ENCODE assay signal across 12 cellular contexts in genomic region chr4:94455081-94455480, GRCh38. TPM values are rescaled to one million over a fixed set of nuclear protein-coding genes. Genes with fewer than 3 reads are reported as not detected.
DNase-seq lines count a peak whose midpoint lies in the region; TF ChIP-seq lines count a peak whose summit lies in the region.
"Had no signal": no experiment of that assay in that cellular context is flagged by ENCODE, and none has a peak within 500 bp of the region (broad histone marks: within the 10 kb centered on the region; RNA-seq: fewer than 3 reads in every experiment).

No MANE protein-coding gene starts in this region.

- no peak for TF ChIP-seq POLR2A in ovary (IDR thresholded peaks at IDR 0.05)

- H3K4me3 ChIP-seq in ovary (peak overlapping the region; percentile 92), HAP-1 (no peak overlapping the region)

- peaks cover 3% of the 10 kb centered on the region for H3K36me3 Mint-ChIP-seq in activated CD4-positive, alpha-beta T cell treated with anti-CD3 and anti-CD28 coated beads, Interleukin-2, amount 10 ng/mL, durations not matched to agents 7 days and 5 days (ENCODE audit: low read depth)
- H3K36me3 Mint-ChIP-seq: stimulated activated memory B cell treated with anti-CD40 and anti-IgM and Interleukin-4, amounts not matched to agents 10 μg/mL and 1 μg/mL and 100 μg/mL, for 72 hours had no signal

- WGBS in ovary, 3 donors: 52 to 59% (median 59%) methylated on average over 3 of the region's 3 CpGs

- peaks cover 22% of the 10 kb centered on the region for H3K4me1 Mint-ChIP-seq in activated CD4-positive, alpha-beta T cell treated with anti-CD3 and anti-CD28 coated beads, Interleukin-2, amount 10 ng/mL, durations not matched to agents 7 days and 5 days

- peak; percentile 16 for DNase-seq in Ammon's horn (ENCODE audit: low spot score)
- DNase-seq in RWPE1 (ENCODE audit: low spot score): peak; percentile 37
- peak; percentile 86 for DNase-seq in fibroblast of peridontal ligament (ENCODE audit: extremely low read depth)
- DNase-seq in ovary: peak in 4 of 5 donors; percentile 26 to 66 (median 43)
- no peak for DNase-seq in UCSD-AML1 (lab: John Stamatoyannopoulos, UW; ENCODE audit: unreplicated experiment)
- no peak for DNase-seq in NCI-H2227 treated with DMSO at 0.1 percent for 48 hours (lab: John Stamatoyannopoulos, UW)
- DNase-seq in HAP-1 (ENCODE audit: low spot score in 2 of 2): no peak
- no peak for DNase-seq in activated CD4-positive, alpha-beta T cell treated with anti-CD3 and anti-CD28 coated beads, Interleukin-2, amount 10 ng/mL, durations not matched to agents 7 days and 5 days
- DNase-seq: CD4-positive, alpha-beta T cell; dermis blood vessel endothelial cell; NCI-H510A treated with DMSO at 0.1 percent for 48 hours had no signal

- in situ Hi-C loops in HAP-1 (cut with MboI; ENCODE audit: low sequenced_read_pairs): no loop called here

- H3K27me3 ChIP-seq in ovary: no peaks in the 10 kb centered on the region
- no peaks in the 10 kb centered on the region for H3K27me3 ChIP-seq in HAP-1 (ENCODE audit: low read depth)

- H3K27ac ChIP-seq in RWPE1 (no peak overlapping the region), ovary (no peak overlapping the region)

- no peaks in the 10 kb centered on the region for H3K9me3 Mint-ChIP-seq in activated CD4-positive, alpha-beta T cell treated with anti-CD3 and anti-CD28 coated beads, Interleukin-2, amount 10 ng/mL, durations not matched to agents 7 days and 5 days
- H3K9me3 Mint-ChIP-seq: CD4-positive, alpha-beta T cell; stimulated activated memory B cell treated with anti-CD40 and anti-IgM and Interleukin-4, amounts not matched to agents 10 μg/mL and 1 μg/mL and 100 μg/mL, for 72 hours had no signal

- CTCF ChIA-PET in RWPE1 (lab: Yijun Ruan, JAX): interaction anchor here (0.6 kb wide), 1 partner anchor 164 kb away, joined by 3 read pairs; no protein-coding TSS in a partner anchor
- CTCF ChIA-PET in activated CD4-positive, alpha-beta T cell treated with anti-CD3 and anti-CD28 coated beads, Interleukin-2, amount 10 ng/mL, durations not matched to agents 7 days and 5 days (lab: Charles Lee): interaction anchor here (0.9 kb wide), 1 partner anchor 12 kb away, joined by 3 read pairs; no protein-coding TSS in a partner anchor

- no peak overlapping the region for H3K4me3 Mint-ChIP-seq in activated CD4-positive, alpha-beta T cell treated with anti-CD3 and anti-CD28 coated beads, Interleukin-2, amount 10 ng/mL, durations not matched to agents 7 days and 5 days
- H3K4me3 Mint-ChIP-seq: CD4-positive, alpha-beta T cell; stimulated activated memory B cell treated with anti-CD40 and anti-IgM and Interleukin-4, amounts not matched to agents 10 μg/mL and 1 μg/mL and 100 μg/mL, for 72 hours had no signal

- intact Hi-C loops in ovary (cut with DNase I): loop anchor here in 1 of 4 donors (10.0 kb wide), 1 partner anchor 50 kb away; no protein-coding TSS in a partner anchor

- POLR2A ChIA-PET in RWPE1 (lab: Yijun Ruan, JAX; ENCODE audit: low non-redundant PET): no interaction called here
- POLR2A ChIA-PET in activated CD4-positive, alpha-beta T cell treated with anti-CD3 and anti-CD28 coated beads, Interleukin-2, amount 10 ng/mL, durations not matched to agents 7 days and 5 days (lab: Charles Lee): no interaction called here

- no peaks in the 10 kb centered on the region for H3K27me3 Mint-ChIP-seq in activated CD4-positive, alpha-beta T cell treated with anti-CD3 and anti-CD28 coated beads, Interleukin-2, amount 10 ng/mL, durations not matched to agents 7 days and 5 days
- H3K27me3 Mint-ChIP-seq: stimulated activated memory B cell treated with anti-CD40 and anti-IgM and Interleukin-4, amounts not matched to agents 10 μg/mL and 1 μg/mL and 100 μg/mL, for 72 hours had no signal

- H3K4me1 ChIP-seq in ovary (ENCODE audit: insufficient read depth) (peaks cover 1% of the 10 kb centered on the region), HAP-1 (peaks cover 45% of the 10 kb centered on the region)

- TF ChIP-seq EP300 in ovary (IDR thresholded peaks at IDR 0.05): no peak

- TF ChIP-seq CTCF in RWPE1 (conservative IDR thresholded peaks at IDR 0.05; ENCODE audit: low read depth): no peak
- TF ChIP-seq CTCF in ovary (IDR thresholded peaks at IDR 0.05): no peak

- H3K9me3 ChIP-seq in ovary (no peaks in the 10 kb centered on the region), HAP-1 (no peaks in the 10 kb centered on the region)

- H3K36me3 ChIP-seq in ovary (no peaks in the 10 kb centered on the region), HAP-1 (replicated peaks) (peaks cover 8% of the 10 kb centered on the region)

- H3K27ac Mint-ChIP-seq in activated CD4-positive, alpha-beta T cell treated with anti-CD3 and anti-CD28 coated beads, Interleukin-2, amount 10 ng/mL, durations not matched to agents 7 days and 5 days: no peak overlapping the region
- H3K27ac Mint-ChIP-seq: CD4-positive, alpha-beta T cell; stimulated activated memory B cell treated with anti-CD40 and anti-IgM and Interleukin-4, amounts not matched to agents 10 μg/mL and 1 μg/mL and 100 μg/mL, for 72 hours had no signal

RNA-seq across cellular contexts. Expression of gene PDLIM5, which starts 3.3 kb away (rescaled TPM):
- 100 to 1,000 TPM in 3 of 7 donors, 10 to 100 TPM in 4; 67.2 to 160 (median 87.8) TPM for total RNA-seq in ovary
- polyA plus RNA-seq in ovary: 100 to 1,000 TPM in 1 of 2 donors, 10 to 100 TPM in 1; 24.9 to 154 TPM
- 10 to 100 TPM; 23.2 to 26.7 TPM for total RNA-seq in activated CD4-positive, alpha-beta T cell treated with anti-CD3 and anti-CD28 coated beads, Interleukin-2, amount 10 ng/mL, durations not matched to agents 7 days and 5 days

Comparison
In these comparisons a context has a peak if more than half of its experiments do, and no peak if none do; other contexts are left out.
1. DNase-seq: peak in Ammon's horn (single experiment), RWPE1 (single experiment), fibroblast of peridontal ligament (single experiment) and ovary (4 of 5); none in UCSD-AML1 (single experiment), NCI-H2227 treated with DMSO at 0.1 percent for 48 hours (single experiment), HAP-1 (0 of 2) and activated CD4-positive, alpha-beta T cell treated with anti-CD3 and anti-CD28 coated beads, Interleukin-2, amount 10 ng/mL, durations not matched to agents 7 days and 5 days (single experiment).